Comparison of ENCODE assay signal across 9 cellular contexts in genomic region chr3:66572938-66573710, GRCh38.
DNase-seq lines count a peak whose midpoint lies in the region; ATAC-seq and TF ChIP-seq lines count a peak whose summit lies in the region.
"Had no signal": no experiment of that assay in that cellular context is flagged by ENCODE, and none has a peak within 500 bp of the region (broad histone marks: within the 10 kb centered on the region; RNA-seq: fewer than 3 reads in every experiment).

No MANE protein-coding gene starts in this region.

- in situ Hi-C loops in Panc1 (cut with HindIII; ENCODE audit: low pct_unique_long_range_greater_than_20kb, low sequenced_read_pairs), result no loop called here

- H3K36me3 ChIP-seq in DND-41 (ENCODE audit: insufficient read depth, low read length) (no peaks in the 10 kb centered on the region), Panc1 (ENCODE audit: control insufficient read depth, insufficient read depth, low read length) (no peaks in the 10 kb centered on the region)

- POLR2A ChIA-PET in Panc1 (lab: Charles Lee), result no interaction called here

- H3K4me1 ChIP-seq in DND-41 (ENCODE audit: insufficient read depth, low read length) (no peaks in the 10 kb centered on the region), Panc1 (ENCODE audit: control insufficient read depth, insufficient read depth, low read length) (no peaks in the 10 kb centered on the region)
- H3K4me1 ChIP-seq: parathyroid adenoma had no signal

- intact Hi-C loops in Panc1 (cut with micrococcal nuclease; ENCODE audit: unreplicated experiment), result no loop called here

- no peak overlapping the region for H3K4me2 ChIP-seq in DND-41 (ENCODE audit: insufficient read depth, low read length)

- H3K9me3 ChIP-seq in DND-41 (ENCODE audit: insufficient read depth, low read length, severe bottlenecking) (no peaks in the 10 kb centered on the region), Panc1 (ENCODE audit: control insufficient read depth, insufficient read depth, low read depth, low read length) (no peaks in the 10 kb centered on the region)

- no peaks in the 10 kb centered on the region for H4K20me1 ChIP-seq in DND-41 (ENCODE audit: insufficient read depth, low read length)

- no peak overlapping the region for H3K27ac ChIP-seq in DND-41 (ENCODE audit: low read length)
- H3K27ac ChIP-seq in Panc1 (ENCODE audit: low read length), result no peak overlapping the region
- H3K27ac ChIP-seq: parathyroid adenoma had no signal

- no peaks in the 10 kb centered on the region for H3K79me2 ChIP-seq in DND-41 (ENCODE audit: insufficient read depth, low read length)
- H3K79me2 ChIP-seq: parathyroid adenoma had no signal

- no peak overlapping the region for H3K4me3 ChIP-seq in DND-41 (ENCODE audit: low read depth in 1 of 2, low read length in 2 of 2)
- no peak overlapping the region for H3K4me3 ChIP-seq in Panc1 (ENCODE audit: low read depth in 2 of 2, low read length in 2 of 2)

- DNase-seq in DND-41 (peak; percentile 12), Panc1 (ENCODE audit: low read depth, low spot score) (no peak), islet precursor cell (peak; percentile 78), activated gamma-delta T cell treated with Interleukin-2 at 50 U/mL for 16 hours (no peak), COLO829 (ENCODE audit: low spot score) (no peak)
- no peak for DNase-seq in central memory CD4-positive, alpha-beta T cell

- no peak overlapping the region for H2AFZ ChIP-seq in DND-41 (ENCODE audit: low read depth, low read length)
- H2AFZ ChIP-seq: parathyroid adenoma had no signal

- H3K9ac ChIP-seq in DND-41 (ENCODE audit: low read depth, low read length), result no peak overlapping the region
- H3K9ac ChIP-seq: parathyroid adenoma had no signal

- CTCF ChIA-PET in Panc1 (lab: Charles Lee), result no interaction called here

- TF ChIP-seq CTCF in DND-41 (IDR thresholded peaks at IDR 0.05; ENCODE audit: borderline replicate concordance, extremely low read depth, low read length, poor library complexity, severe bottlenecking) (peak; percentile 52), Panc1 (IDR thresholded peaks at IDR 0.05) (peak; percentile 42)

- H3K27me3 ChIP-seq in DND-41 (ENCODE audit: insufficient read depth, low read length, poor library complexity) (no peaks in the 10 kb centered on the region), Panc1 (ENCODE audit: control insufficient read depth, insufficient read depth, low read length) (no peaks in the 10 kb centered on the region)

- ATAC-seq in DND-41 (ENCODE audit: insufficient read depth, low read depth) (0 out of 3 replicates have a peak, but pooled peaks have one; percentile 53), GM19351 (IDR thresholded peaks at IDR 0.05; ENCODE audit: unreplicated experiment) (peak; percentile 76), Panc1 (no peak), GM21423 (IDR thresholded peaks at IDR 0.05; ENCODE audit: unreplicated experiment) (no peak)

- no TSS peak for BruUV-seq in Panc1 (replicated peaks; lab: Mats Ljungman, UMichigan)

Comparison
In these comparisons a context has a peak if more than half of its experiments do, and no peak if none do; other contexts are left out.
1. ATAC-seq: peak in DND-41 (single experiment) and GM19351 (single experiment); none in Panc1 (single experiment) and GM21423 (single experiment).
2. DNase-seq: peak in DND-41 (single experiment) and islet precursor cell (single experiment); none in Panc1 (single experiment), activated gamma-delta T cell treated with Interleukin-2 at 50 U/mL for 16 hours (single experiment), central memory CD4-positive, alpha-beta T cell (single experiment) and COLO829 (single experiment).